10 cellular contexts compared by ENCODE assay signal in the genomic region with DNA sequence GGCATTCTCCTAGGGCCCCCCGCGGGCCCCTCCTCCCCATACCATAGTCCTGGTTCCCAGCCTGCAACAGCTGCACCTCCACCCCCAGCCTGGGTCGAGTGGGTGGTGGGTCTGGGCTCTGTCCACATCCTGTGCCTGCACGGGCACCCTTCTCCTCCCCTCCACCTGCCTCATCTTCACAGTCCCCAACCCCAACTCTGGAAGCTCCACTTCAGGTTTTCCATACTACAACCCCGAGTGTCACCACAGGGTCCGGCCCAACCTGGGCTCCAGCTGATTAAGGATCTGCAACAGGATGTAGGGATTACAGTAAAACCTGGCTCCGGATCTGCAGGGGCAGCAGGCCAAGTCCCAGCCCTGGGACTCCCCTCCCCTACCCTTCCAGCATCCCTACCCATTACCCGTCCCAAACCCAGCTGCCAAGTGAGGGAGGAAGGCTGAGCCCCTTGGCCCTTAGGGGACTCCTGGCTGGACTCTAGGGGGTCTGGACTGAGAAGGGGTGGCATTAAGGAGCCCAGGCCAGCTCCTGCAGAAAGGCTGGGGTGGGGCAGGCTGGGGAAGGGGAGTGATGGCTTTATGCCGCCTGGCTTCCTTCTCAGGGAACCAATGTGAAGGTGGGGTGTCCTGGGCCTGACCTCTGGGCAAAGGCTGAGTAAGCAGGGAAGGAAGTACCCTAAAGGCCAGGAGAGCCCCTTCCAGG.
DNase-seq lines count a peak whose midpoint lies in the region; ATAC-seq and TF ChIP-seq lines count a peak whose summit lies in the region.
"Had no signal": no experiment of that assay in that cellular context is flagged by ENCODE, and none has a peak within 500 bp of the region (broad histone marks: within the 10 kb centered on the region; RNA-seq: fewer than 3 reads in every experiment).

No MANE protein-coding gene starts in this region.

- peaks cover 10% of the 10 kb centered on the region for H3K36me3 Mint-ChIP-seq in stimulated activated memory B cell treated with anti-CD40 and anti-IgM and Interleukin-4, amounts not matched to agents 10 μg/mL and 1 μg/mL and 100 μg/mL, for 72 hours
- H3K36me3 Mint-ChIP-seq: natural killer cell treated with Interleukin-12 subunit alpha and Interleukin-12 subunit beta and Interleukin-15 and Interleukin-18, amount 100 ng/mL, for 72 hours had no signal

- peaks cover 64% of the 10 kb centered on the region for H3K4me1 Mint-ChIP-seq in stimulated activated memory B cell treated with anti-CD40 and anti-IgM and Interleukin-4, amounts not matched to agents 10 μg/mL and 1 μg/mL and 100 μg/mL, for 72 hours

- no peaks in the 10 kb centered on the region for H3K27me3 Mint-ChIP-seq in stimulated activated memory B cell treated with anti-CD40 and anti-IgM and Interleukin-4, amounts not matched to agents 10 μg/mL and 1 μg/mL and 100 μg/mL, for 72 hours
- H3K27me3 Mint-ChIP-seq: CD4-positive, CD25-positive, alpha-beta regulatory T cell; natural killer cell treated with Interleukin-12 subunit alpha and Interleukin-12 subunit beta and Interleukin-15 and Interleukin-18, amount 100 ng/mL, for 72 hours had no signal

- DNase-seq in NCI-H2227 (lab: John Stamatoyannopoulos, UW; ENCODE audit: unreplicated experiment) (peak; percentile 59), NCI-H2227 treated with DMSO at 0.1 percent for 48 hours (lab: John Stamatoyannopoulos, UW) (no peak), NCI-H2171 treated with DMSO at 0.1 percent for 48 hours (lab: John Stamatoyannopoulos, UW) (peak; percentile 82), cardiac fibroblast (ENCODE audit: low read depth in 2 of 2) (peak; percentile 50 to 63), non-pigmented ciliary epithelial cell (ENCODE audit: low read depth) (peak; percentile 9)
- DNase-seq in stimulated activated naive CD4-positive, alpha-beta T cell treated with Interleukin-2 at 50 U/mL for 16 hours (lab: John Stamatoyannopoulos, UW): no peak
- DNase-seq: CD4-positive, CD25-positive, alpha-beta regulatory T cell had no signal

- H3K27ac Mint-ChIP-seq in stimulated activated memory B cell treated with anti-CD40 and anti-IgM and Interleukin-4, amounts not matched to agents 10 μg/mL and 1 μg/mL and 100 μg/mL, for 72 hours: no peak overlapping the region
- H3K27ac Mint-ChIP-seq: natural killer cell treated with Interleukin-12 subunit alpha and Interleukin-12 subunit beta and Interleukin-15 and Interleukin-18, amount 100 ng/mL, for 72 hours had no signal

- no peaks in the 10 kb centered on the region for H3K9me3 Mint-ChIP-seq in stimulated activated memory B cell treated with anti-CD40 and anti-IgM and Interleukin-4, amounts not matched to agents 10 μg/mL and 1 μg/mL and 100 μg/mL, for 72 hours
- H3K9me3 Mint-ChIP-seq: CD4-positive, CD25-positive, alpha-beta regulatory T cell; natural killer cell treated with Interleukin-12 subunit alpha and Interleukin-12 subunit beta and Interleukin-15 and Interleukin-18, amount 100 ng/mL, for 72 hours had no signal

- TF ChIP-seq CTCF in cardiac fibroblast (IDR thresholded peaks at IDR 0.05; ENCODE audit: low read depth, low read length): no peak

- no peak overlapping the region for H3K4me3 Mint-ChIP-seq in stimulated activated memory B cell treated with anti-CD40 and anti-IgM and Interleukin-4, amounts not matched to agents 10 μg/mL and 1 μg/mL and 100 μg/mL, for 72 hours
- H3K4me3 Mint-ChIP-seq: natural killer cell treated with Interleukin-12 subunit alpha and Interleukin-12 subunit beta and Interleukin-15 and Interleukin-18, amount 100 ng/mL, for 72 hours had no signal

- ATAC-seq in stimulated activated memory B cell treated with anti-CD40 and anti-IgM and Interleukin-4, amounts not matched to agents 10 μg/mL and 1 μg/mL and 100 μg/mL, for 72 hours: no peak
- no peak for ATAC-seq in HG03565 (IDR thresholded peaks at IDR 0.05; ENCODE audit: unreplicated experiment)

- no peak overlapping the region for H3K4me3 ChIP-seq in cardiac fibroblast (replicated peaks in 1 of 2; ENCODE audit: low read depth in 2 of 2, low read length in 2 of 2)

Comparison
In these comparisons a context has a peak if more than half of its experiments do, and no peak if none do; other contexts are left out.
1. DNase-seq: peak in NCI-H2227 (single experiment), NCI-H2171 treated with DMSO at 0.1 percent for 48 hours (single experiment), cardiac fibroblast (2 of 2) and non-pigmented ciliary epithelial cell (single experiment); none in NCI-H2227 treated with DMSO at 0.1 percent for 48 hours (single experiment) and stimulated activated naive CD4-positive, alpha-beta T cell treated with Interleukin-2 at 50 U/mL for 16 hours (single experiment).